ENCODE assay signal across 20 cellular contexts in the genomic region with DNA sequence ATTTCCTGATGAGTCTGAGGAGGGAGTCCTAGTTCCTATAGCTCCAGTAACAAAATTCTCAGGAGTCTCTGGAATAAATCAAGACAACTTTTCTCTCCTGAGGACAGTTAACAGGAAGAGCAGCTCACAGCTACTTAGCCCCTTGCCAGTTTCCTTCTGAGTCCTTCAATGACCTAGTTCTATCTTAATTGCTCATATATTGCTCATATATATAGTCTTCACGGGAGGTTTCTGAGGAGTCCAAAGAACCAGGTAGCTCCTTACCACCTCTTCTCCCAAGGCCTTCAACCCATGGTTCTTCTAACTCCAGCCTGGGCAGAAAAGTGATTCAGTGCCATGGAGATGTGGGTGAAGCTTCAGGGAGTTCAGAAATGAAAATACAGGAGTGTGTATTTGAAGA. TPM values are rescaled to one million over a fixed set of nuclear protein-coding genes. Genes with fewer than 3 reads are reported as not detected.
A peak's percentile ranks its signal among the peaks of the same experiment; 100 is the strongest.
DNase-seq lines count a peak whose midpoint lies in the region; ATAC-seq and TF ChIP-seq lines count a peak whose summit lies in the region.
"Had no signal": no experiment of that assay in that cellular context is flagged by ENCODE, and none has a peak within 500 bp of the region (broad histone marks: within the 10 kb centered on the region; RNA-seq: fewer than 3 reads in every experiment).

No MANE protein-coding gene starts in this region.

- peaks cover 18% of the 10 kb centered on the region for H3K36me3 ChIP-seq in CD4-positive, CD25-positive, alpha-beta regulatory T cell (ENCODE audit: control insufficient read depth, insufficient read depth, low read length)
- H3K36me3 ChIP-seq in MG63: peaks cover 22% of the 10 kb centered on the region
- H3K36me3 ChIP-seq in upper lobe of left lung: peaks cover 0 to 7% (median 0%) of the 10 kb centered on the region in 4 donors

- no peak for DNase-seq in activated CD4-positive, alpha-beta memory T cell treated with anti-CD3 and anti-CD28 coated beads for 36 hours
- DNase-seq in activated CD4-positive, alpha-beta memory T cell treated with anti-CD3 and anti-CD28 coated beads, Interleukin-2, amount 10 ng/mL, durations not matched to agents 7 days and 5 days: no peak
- DNase-seq in CD4-positive, CD25-positive, alpha-beta regulatory T cell: no peak
- DNase-seq in activated CD8-positive, alpha-beta T cell treated with anti-CD3 and anti-CD28 coated beads for 36 hours: no peak
- no peak for DNase-seq in central memory CD8-positive, alpha-beta T cell (ENCODE audit: low spot score in 2 of 2)
- DNase-seq in MG63 (no peak), endothelial cell (ENCODE audit: low spot score) (no peak), upper lobe of left lung (no peak)
- DNase-seq: COR-L47, GF-D8, GM23248, NCI-H1105 treated with DMSO at 0.1 percent for 48 hours, NCI-H1694 treated with DMSO at 0.1 percent for 48 hours, NCI-H2107, NCI-H345, NCI-H526 treated with DMSO at 0.1 percent for 48 hours had no signal

- POLR2A ChIA-PET in activated CD4-positive, alpha-beta memory T cell treated with anti-CD3 and anti-CD28 coated beads for 36 hours (lab: Charles Lee): interaction anchor here (1.0 to 1.5 kb wide), 4 partner anchors 10 to 43 kb away, joined by 3 to 5 read pairs (median 4); partner anchors contain the start of genes ATXN7L2 and GNAI3
- POLR2A ChIA-PET in activated CD4-positive, alpha-beta memory T cell treated with anti-CD3 and anti-CD28 coated beads, Interleukin-2, amount 10 ng/mL, durations not matched to agents 7 days and 5 days (lab: Charles Lee): interaction anchor here (0.9 to 3.0 kb wide), 7 partner anchors 11 to 80 kb away, joined by 3 to 17 read pairs (median 5); partner anchors contain the start of genes ATXN7L2, CYB561D1 and GNAI3
- POLR2A ChIA-PET in activated CD8-positive, alpha-beta T cell treated with anti-CD3 and anti-CD28 coated beads for 36 hours (lab: Charles Lee): interaction anchor here (0.6 to 3.5 kb wide), 9 partner anchors 10 to 502 kb away, joined by 3 to 17 read pairs (median 5); partner anchors contain the start of genes ATXN7L2, CYB561D1 and GNAI3

- no peak overlapping the region for H3K4me3 Mint-ChIP-seq in activated CD4-positive, alpha-beta memory T cell treated with anti-CD3 and anti-CD28 coated beads for 36 hours
- H3K4me3 Mint-ChIP-seq in activated CD4-positive, alpha-beta memory T cell treated with anti-CD3 and anti-CD28 coated beads, Interleukin-2, amount 10 ng/mL, durations not matched to agents 7 days and 5 days: no peak overlapping the region
- peak overlapping the region; percentile 81 to 88 (median 84) for H3K4me3 Mint-ChIP-seq in CD4-positive, CD25-positive, alpha-beta regulatory T cell
- H3K4me3 Mint-ChIP-seq in activated CD8-positive, alpha-beta T cell treated with anti-CD3 and anti-CD28 coated beads for 36 hours: no peak overlapping the region
- H3K4me3 Mint-ChIP-seq in central memory CD8-positive, alpha-beta T cell: peak overlapping the region; percentile 69
- no peak overlapping the region for H3K4me3 Mint-ChIP-seq in endothelial cell (ENCODE audit: unreplicated experiment)

- no peak for ATAC-seq in CD4-positive, CD25-positive, alpha-beta regulatory T cell (ENCODE audit: low read depth in 2 of 2)
- peak; percentile 29 for ATAC-seq in activated CD8-positive, alpha-beta T cell treated with anti-CD3 and anti-CD28 coated beads for 36 hours
- no peak for ATAC-seq in central memory CD8-positive, alpha-beta T cell (replicated peaks; ENCODE audit: extremely low read depth, poor library complexity, severe bottlenecking)
- ATAC-seq in upper lobe of left lung (ENCODE audit: low FRiP score in 2 of 2): no peak
- ATAC-seq: HCT116 had no signal

- TF ChIP-seq CTCF in activated CD8-positive, alpha-beta T cell treated with anti-CD3 and anti-CD28 coated beads for 36 hours (IDR thresholded peaks at IDR 0.05): no peak
- TF ChIP-seq CTCF in endothelial cell (IDR thresholded peaks at IDR 0.05; ENCODE audit: unreplicated experiment) (no peak), upper lobe of left lung (IDR thresholded peaks at IDR 0.05) (no peak)

- peak overlapping the region; percentile 35 for H3K27ac ChIP-seq in CD4-positive, CD25-positive, alpha-beta regulatory T cell (ENCODE audit: insufficient read depth, low read length, poor library complexity, severe bottlenecking)
- peak overlapping the region in 1 of 4 donors; percentile 46 for H3K27ac ChIP-seq in upper lobe of left lung
- H3K27ac ChIP-seq: GM23248 had no signal

- no peak for TF ChIP-seq POLR2A in upper lobe of left lung (IDR thresholded peaks at IDR 0.05)

- H3K36me3 Mint-ChIP-seq in activated CD4-positive, alpha-beta memory T cell treated with anti-CD3 and anti-CD28 coated beads for 36 hours: peaks cover 2% of the 10 kb centered on the region
- peaks cover 11% of the 10 kb centered on the region for H3K36me3 Mint-ChIP-seq in activated CD4-positive, alpha-beta memory T cell treated with anti-CD3 and anti-CD28 coated beads, Interleukin-2, amount 10 ng/mL, durations not matched to agents 7 days and 5 days (ENCODE audit: low read depth)
- H3K36me3 Mint-ChIP-seq in CD4-positive, CD25-positive, alpha-beta regulatory T cell: peaks cover 31% of the 10 kb centered on the region
- H3K36me3 Mint-ChIP-seq in activated CD8-positive, alpha-beta T cell treated with anti-CD3 and anti-CD28 coated beads for 36 hours (ENCODE audit: low read depth): peaks cover 4% of the 10 kb centered on the region
- H3K36me3 Mint-ChIP-seq in central memory CD8-positive, alpha-beta T cell (ENCODE audit: insufficient read depth): peaks cover 11% of the 10 kb centered on the region
- peaks cover 7% of the 10 kb centered on the region for H3K36me3 Mint-ChIP-seq in endothelial cell (ENCODE audit: low read depth, unreplicated experiment)

- no peak for TF ChIP-seq EP300 in upper lobe of left lung (IDR thresholded peaks at IDR 0.05)

- H3K27me3 ChIP-seq in CD4-positive, CD25-positive, alpha-beta regulatory T cell (ENCODE audit: control insufficient read depth, insufficient read depth, low read length): no peaks in the 10 kb centered on the region
- H3K27me3 ChIP-seq in MG63: peaks cover 1% of the 10 kb centered on the region
- H3K27me3 ChIP-seq in upper lobe of left lung: no peaks in the 10 kb centered on the region
- H3K27me3 ChIP-seq: BLaER1 had no signal

- intact Hi-C loops in activated CD4-positive, alpha-beta memory T cell treated with anti-CD3 and anti-CD28 coated beads for 36 hours (cut with micrococcal nuclease): loop anchor here (5.0 kb wide), 1 partner anchor 117 kb away; no protein-coding TSS in a partner anchor
- intact Hi-C loops in activated CD8-positive, alpha-beta T cell treated with anti-CD3 and anti-CD28 coated beads for 36 hours (cut with micrococcal nuclease): no loop called here

- H3K9me3 Mint-ChIP-seq in activated CD4-positive, alpha-beta memory T cell treated with anti-CD3 and anti-CD28 coated beads for 36 hours: no peaks in the 10 kb centered on the region
- H3K9me3 Mint-ChIP-seq in activated CD4-positive, alpha-beta memory T cell treated with anti-CD3 and anti-CD28 coated beads, Interleukin-2, amount 10 ng/mL, durations not matched to agents 7 days and 5 days: no peaks in the 10 kb centered on the region
- H3K9me3 Mint-ChIP-seq in CD4-positive, CD25-positive, alpha-beta regulatory T cell: peaks cover 0 to 10% (median 0%) of the 10 kb centered on the region in 7 donors
- H3K9me3 Mint-ChIP-seq in activated CD8-positive, alpha-beta T cell treated with anti-CD3 and anti-CD28 coated beads for 36 hours: no peaks in the 10 kb centered on the region
- no peaks in the 10 kb centered on the region for H3K9me3 Mint-ChIP-seq in central memory CD8-positive, alpha-beta T cell
- no peaks in the 10 kb centered on the region for H3K9me3 Mint-ChIP-seq in endothelial cell (ENCODE audit: unreplicated experiment)

- H3K9me3 ChIP-seq in CD4-positive, CD25-positive, alpha-beta regulatory T cell (ENCODE audit: control insufficient read depth in 2 of 2, low read length in 2 of 2): no peaks in the 10 kb centered on the region
- H3K9me3 ChIP-seq in MG63: no peaks in the 10 kb centered on the region
- H3K9me3 ChIP-seq in upper lobe of left lung: no peaks in the 10 kb centered on the region
- H3K9me3 ChIP-seq: BLaER1 had no signal

- no peaks in the 10 kb centered on the region for H3K27me3 Mint-ChIP-seq in activated CD4-positive, alpha-beta memory T cell treated with anti-CD3 and anti-CD28 coated beads for 36 hours
- H3K27me3 Mint-ChIP-seq in activated CD4-positive, alpha-beta memory T cell treated with anti-CD3 and anti-CD28 coated beads, Interleukin-2, amount 10 ng/mL, durations not matched to agents 7 days and 5 days: peaks cover 16% of the 10 kb centered on the region
- H3K27me3 Mint-ChIP-seq in CD4-positive, CD25-positive, alpha-beta regulatory T cell: peaks cover 4% of the 10 kb centered on the region
- H3K27me3 Mint-ChIP-seq in activated CD8-positive, alpha-beta T cell treated with anti-CD3 and anti-CD28 coated beads for 36 hours: no peaks in the 10 kb centered on the region
- H3K27me3 Mint-ChIP-seq in central memory CD8-positive, alpha-beta T cell: no peaks in the 10 kb centered on the region
- peaks cover 13% of the 10 kb centered on the region for H3K27me3 Mint-ChIP-seq in endothelial cell (ENCODE audit: unreplicated experiment)

- H3K4me1 ChIP-seq in CD4-positive, CD25-positive, alpha-beta regulatory T cell (ENCODE audit: control insufficient read depth, insufficient read depth, low read length, poor library complexity, severe bottlenecking): peaks cover 82% of the 10 kb centered on the region
- H3K4me1 ChIP-seq in upper lobe of left lung: peaks cover 10 to 36% (median 20%) of the 10 kb centered on the region in 4 donors

- peak overlapping the region; percentile 60 for H3K27ac Mint-ChIP-seq in activated CD4-positive, alpha-beta memory T cell treated with anti-CD3 and anti-CD28 coated beads for 36 hours
- H3K27ac Mint-ChIP-seq in activated CD4-positive, alpha-beta memory T cell treated with anti-CD3 and anti-CD28 coated beads, Interleukin-2, amount 10 ng/mL, durations not matched to agents 7 days and 5 days: no peak overlapping the region
- H3K27ac Mint-ChIP-seq in CD4-positive, CD25-positive, alpha-beta regulatory T cell: peak overlapping the region; percentile 79 to 98 (median 91)
- H3K27ac Mint-ChIP-seq in activated CD8-positive, alpha-beta T cell treated with anti-CD3 and anti-CD28 coated beads for 36 hours: peak overlapping the region; percentile 71
- H3K27ac Mint-ChIP-seq in central memory CD8-positive, alpha-beta T cell (ENCODE audit: low read depth): no peak overlapping the region
- H3K27ac Mint-ChIP-seq in endothelial cell (ENCODE audit: unreplicated experiment): no peak overlapping the region

- H3K4me1 Mint-ChIP-seq in activated CD4-positive, alpha-beta memory T cell treated with anti-CD3 and anti-CD28 coated beads for 36 hours (ENCODE audit: low read depth): peaks cover 87% of the 10 kb centered on the region
- H3K4me1 Mint-ChIP-seq in activated CD4-positive, alpha-beta memory T cell treated with anti-CD3 and anti-CD28 coated beads, Interleukin-2, amount 10 ng/mL, durations not matched to agents 7 days and 5 days: peaks cover 63% of the 10 kb centered on the region
- H3K4me1 Mint-ChIP-seq in CD4-positive, CD25-positive, alpha-beta regulatory T cell: peaks cover 16 to 93% (median 67%) of the 10 kb centered on the region in 4 donors
- H3K4me1 Mint-ChIP-seq in activated CD8-positive, alpha-beta T cell treated with anti-CD3 and anti-CD28 coated beads for 36 hours (ENCODE audit: low read depth): peaks cover 75% of the 10 kb centered on the region
- peaks cover 83% of the 10 kb centered on the region for H3K4me1 Mint-ChIP-seq in central memory CD8-positive, alpha-beta T cell
- peaks cover 2% of the 10 kb centered on the region for H3K4me1 Mint-ChIP-seq in endothelial cell (ENCODE audit: unreplicated experiment)

- CTCF ChIA-PET in activated CD4-positive, alpha-beta memory T cell treated with anti-CD3 and anti-CD28 coated beads for 36 hours (lab: Charles Lee): interaction anchor here (1.0 to 31.5 kb wide), 6 partner anchors 14 to 393 kb away, joined by 3 to 1096 read pairs (median 8); partner anchors contain the start of genes ATXN7L2, CYB561D1, GPR61 and PSMA5
- CTCF ChIA-PET in activated CD4-positive, alpha-beta memory T cell treated with anti-CD3 and anti-CD28 coated beads, Interleukin-2, amount 10 ng/mL, durations not matched to agents 7 days and 5 days (lab: Charles Lee): interaction anchor here (0.7 to 25.9 kb wide), 8 partner anchors 10 to 228 kb away, joined by 3 to 779 read pairs (median 4); partner anchors contain the start of genes ATXN7L2, CYB561D1 and GPR61
- CTCF ChIA-PET in activated CD8-positive, alpha-beta T cell treated with anti-CD3 and anti-CD28 coated beads for 36 hours (lab: Charles Lee): interaction anchor here (1.0 to 40.7 kb wide), 6 partner anchors 11 to 134 kb away, joined by 3 to 1390 read pairs (median 8); partner anchors contain the start of genes CYB561D1 and GPR61

- WGBS in upper lobe of left lung, 2 donors: 91 to 92% methylated on average over 1 of the region's 1 CpG

- peak overlapping the region; percentile 79 for H3K4me3 ChIP-seq in CD4-positive, CD25-positive, alpha-beta regulatory T cell (ENCODE audit: low read depth, low read length)
- no peak overlapping the region for H3K4me3 ChIP-seq in MG63
- no peak overlapping the region for H3K4me3 ChIP-seq in upper lobe of left lung
- H3K4me3 ChIP-seq: BLaER1, GM23248 had no signal

RNA-seq across cellular contexts. Expression of gene AMIGO1, which starts 4.6 kb away (rescaled TPM):
- total RNA-seq in activated CD4-positive, alpha-beta memory T cell treated with anti-CD3 and anti-CD28 coated beads for 36 hours: 1 to 10 TPM; 1.8 to 2.2 TPM
- 1 to 10 TPM; 1.2 to 1.3 TPM for total RNA-seq in activated CD4-positive, alpha-beta memory T cell treated with anti-CD3 and anti-CD28 coated beads, Interleukin-2, amount 10 ng/mL, durations not matched to agents 7 days and 5 days
- 6.6 TPM for total RNA-seq in CD4-positive, CD25-positive, alpha-beta regulatory T cell
- 10 to 100 TPM in 3 of 4 donors, 1 to 10 TPM in 1; 5.2 to 17.1 (median 11.8) TPM for polyA plus RNA-seq in CD4-positive, CD25-positive, alpha-beta regulatory T cell
- 1 to 10 TPM; 1.3 to 1.7 TPM for total RNA-seq in activated CD8-positive, alpha-beta T cell treated with anti-CD3 and anti-CD28 coated beads for 36 hours
- total RNA-seq in MG63 (2014; rRNA removed; shearing (Covaris generic); ENCODE audit: low replicate concordance): 0.20 and 1.3 TPM in 2 replicates
- total RNA-seq in endothelial cell (ENCODE audit: unreplicated experiment) (1.2 TPM), upper lobe of left lung (10 to 100 TPM in 2 of 6 donors, 1 to 10 TPM in 4; 1.0 to 11.8 (median 8.3) TPM)

RNA-seq across cellular contexts. Expression of gene CYB561D1, which starts 11.1 kb away (rescaled TPM):
- 1 to 10 TPM; 6.6 to 8.7 TPM for total RNA-seq in activated CD4-positive, alpha-beta memory T cell treated with anti-CD3 and anti-CD28 coated beads for 36 hours
- total RNA-seq in activated CD4-positive, alpha-beta memory T cell treated with anti-CD3 and anti-CD28 coated beads, Interleukin-2, amount 10 ng/mL, durations not matched to agents 7 days and 5 days: 10 to 100 TPM; 19.5 to 21.4 TPM
- 30.7 TPM for total RNA-seq in CD4-positive, CD25-positive, alpha-beta regulatory T cell
- 10 to 100 TPM; 11.5 to 22.7 (median 18.7) TPM for polyA plus RNA-seq in CD4-positive, CD25-positive, alpha-beta regulatory T cell
- 1 to 10 TPM; 7.0 to 9.5 TPM for total RNA-seq in activated CD8-positive, alpha-beta T cell treated with anti-CD3 and anti-CD28 coated beads for 36 hours
- total RNA-seq in MG63 (2014; rRNA removed; shearing (Covaris generic); ENCODE audit: low replicate concordance): 2.2 and 6.7 TPM in 2 replicates
- total RNA-seq in endothelial cell (ENCODE audit: unreplicated experiment): 7.8 TPM
- total RNA-seq in upper lobe of left lung: 10 to 100 TPM in 3 of 6 donors, 1 to 10 TPM in 3; 4.2 to 16.4 (median 9.9) TPM

RNA-seq across cellular contexts. Expression of gene ATXN7L2, which starts 21.3 kb away (rescaled TPM):
- 10 to 100 TPM; 10.7 to 11.1 TPM for total RNA-seq in activated CD4-positive, alpha-beta memory T cell treated with anti-CD3 and anti-CD28 coated beads for 36 hours
- 1 to 10 TPM; 7.0 to 7.6 TPM for total RNA-seq in activated CD4-positive, alpha-beta memory T cell treated with anti-CD3 and anti-CD28 coated beads, Interleukin-2, amount 10 ng/mL, durations not matched to agents 7 days and 5 days
- 13.2 TPM for total RNA-seq in CD4-positive, CD25-positive, alpha-beta regulatory T cell
- polyA plus RNA-seq in CD4-positive, CD25-positive, alpha-beta regulatory T cell: 1 to 10 TPM; 4.7 to 8.0 (median 5.6) TPM
- 10 to 100 TPM; 11.2 to 13.7 TPM for total RNA-seq in activated CD8-positive, alpha-beta T cell treated with anti-CD3 and anti-CD28 coated beads for 36 hours
- 3.9 and 10.4 TPM in 2 replicates for total RNA-seq in MG63 (2014; rRNA removed; shearing (Covaris generic); ENCODE audit: low replicate concordance)
- total RNA-seq in endothelial cell (ENCODE audit: unreplicated experiment): 3.2 TPM
- total RNA-seq in upper lobe of left lung: 10 to 100 TPM in 1 of 6 donors, 1 to 10 TPM in 5; 2.3 to 19.9 (median 5.3) TPM

RNA-seq across cellular contexts. Expression of gene GPR61, which starts 34.7 kb away (rescaled TPM):
- total RNA-seq in activated CD4-positive, alpha-beta memory T cell treated with anti-CD3 and anti-CD28 coated beads for 36 hours: under 1 TPM in 1 of 2 experiments, not detected in 1; 0.15 TPM
- under 1 TPM in 1 of 2 experiments, not detected in 1; 0.53 TPM for total RNA-seq in activated CD4-positive, alpha-beta memory T cell treated with anti-CD3 and anti-CD28 coated beads, Interleukin-2, amount 10 ng/mL, durations not matched to agents 7 days and 5 days
- total RNA-seq in CD4-positive, CD25-positive, alpha-beta regulatory T cell: 0.20 TPM
- polyA plus RNA-seq in CD4-positive, CD25-positive, alpha-beta regulatory T cell: under 1 TPM in 2 of 4 donors, not detected in 2; 0.43 TPM
- under 1 TPM in 1 of 2 experiments, not detected in 1; 0.22 TPM for total RNA-seq in activated CD8-positive, alpha-beta T cell treated with anti-CD3 and anti-CD28 coated beads for 36 hours
- total RNA-seq in MG63 (2014; rRNA removed; shearing (Covaris generic); ENCODE audit: low replicate concordance): not detected in 2 replicates
- total RNA-seq in endothelial cell (ENCODE audit: unreplicated experiment): not detected
- not detected for total RNA-seq in upper lobe of left lung
- total RNA-seq: Daoy, GM23248, LHCN-M2 had no signal
- polyA plus RNA-seq: GM23248 had no signal

RNA-seq across cellular contexts. Expression of gene SYPL2, which starts 38.6 kb away (rescaled TPM):
- not detected for total RNA-seq in activated CD4-positive, alpha-beta memory T cell treated with anti-CD3 and anti-CD28 coated beads for 36 hours
- total RNA-seq in activated CD4-positive, alpha-beta memory T cell treated with anti-CD3 and anti-CD28 coated beads, Interleukin-2, amount 10 ng/mL, durations not matched to agents 7 days and 5 days: not detected
- total RNA-seq in CD4-positive, CD25-positive, alpha-beta regulatory T cell: not detected
- polyA plus RNA-seq in CD4-positive, CD25-positive, alpha-beta regulatory T cell: not detected
- not detected for total RNA-seq in activated CD8-positive, alpha-beta T cell treated with anti-CD3 and anti-CD28 coated beads for 36 hours
- 0.46 TPM in 1 of 2 replicates, not detected in the other for total RNA-seq in MG63 (2014; rRNA removed; shearing (Covaris generic); ENCODE audit: low replicate concordance)
- not detected for total RNA-seq in endothelial cell (ENCODE audit: unreplicated experiment)
- 1 to 10 TPM in 4 of 6 donors, under 1 TPM in 2; 0.30 to 3.1 (median 1.1) TPM for total RNA-seq in upper lobe of left lung

Comparison
In these comparisons a context has a peak if more than half of its experiments do, and no peak if none do; other contexts are left out.
1. H3K27ac Mint-ChIP-seq: peak in activated CD4-positive, alpha-beta memory T cell treated with anti-CD3 and anti-CD28 coated beads for 36 hours (single experiment), CD4-positive, CD25-positive, alpha-beta regulatory T cell (3 of 3) and activated CD8-positive, alpha-beta T cell treated with anti-CD3 and anti-CD28 coated beads for 36 hours (single experiment); none in activated CD4-positive, alpha-beta memory T cell treated with anti-CD3 and anti-CD28 coated beads, Interleukin-2, amount 10 ng/mL, durations not matched to agents 7 days and 5 days (single experiment), central memory CD8-positive, alpha-beta T cell (single experiment) and endothelial cell (single experiment).
2. H3K4me3 Mint-ChIP-seq: peak in CD4-positive, CD25-positive, alpha-beta regulatory T cell (4 of 4) and central memory CD8-positive, alpha-beta T cell (single experiment); none in activated CD4-positive, alpha-beta memory T cell treated with anti-CD3 and anti-CD28 coated beads for 36 hours (single experiment), activated CD4-positive, alpha-beta memory T cell treated with anti-CD3 and anti-CD28 coated beads, Interleukin-2, amount 10 ng/mL, durations not matched to agents 7 days and 5 days (single experiment), activated CD8-positive, alpha-beta T cell treated with anti-CD3 and anti-CD28 coated beads for 36 hours (single experiment) and endothelial cell (single experiment).